ENCODE assay signal across 11 cellular contexts in genomic region chr17:45093444-45094110, GRCh38. TPM values are rescaled to one million over a fixed set of nuclear protein-coding genes. Genes with fewer than 3 reads are reported as not detected.
DNase-seq lines count a peak whose midpoint lies in the region; ATAC-seq and TF ChIP-seq lines count a peak whose summit lies in the region.
"Had no signal": no experiment of that assay in that cellular context is flagged by ENCODE, and none has a peak within 500 bp of the region (broad histone marks: within the 10 kb centered on the region; RNA-seq: fewer than 3 reads in every experiment).

No MANE protein-coding gene starts in this region.

- H3K9me3 Mint-ChIP-seq in chondrocyte (ENCODE audit: low read depth), result no peaks in the 10 kb centered on the region
- H3K9me3 Mint-ChIP-seq in stimulated activated effector memory CD8-positive, alpha-beta T cell treated with anti-CD3 and anti-CD28 coated beads, Interleukin-12 subunit alpha, Interleukin-12 subunit beta, amount 100 ng/mL, for 72 hours, result no peaks in the 10 kb centered on the region
- no peaks in the 10 kb centered on the region for H3K9me3 Mint-ChIP-seq in activated naive CD8-positive, alpha-beta T cell treated with anti-CD3 and anti-CD28 coated beads, Interleukin-2, amount 50 U/mL, for 24 hours
- H3K9me3 Mint-ChIP-seq: H9, mesothelial cell of epicardium had no signal

- POLR2A ChIA-PET in IMR-90 (lab: Charles Lee; ENCODE audit: unreplicated experiment), result interaction anchor here (0.7 kb wide), 1 partner anchor 69 kb away, joined by 3 read pairs; no protein-coding TSS in a partner anchor

- peaks cover 31% of the 10 kb centered on the region for H3K4me1 ChIP-seq in IMR-90 (ENCODE audit: control insufficient read depth, insufficient read depth, low read length)
- H3K4me1 ChIP-seq in left lung, result peaks cover 10 to 14% of the 10 kb centered on the region in 2 donors

- DNase-seq in IMR-90 (no peak), chondrocyte (ENCODE audit: low spot score) (no peak), left lung (no peak), NCI-H1105 treated with DMSO at 0.1 percent for 48 hours (lab: John Stamatoyannopoulos, UW) (no peak), NCI-H774 (lab: John Stamatoyannopoulos, UW) (no peak)
- no peak for DNase-seq in stimulated activated effector memory CD8-positive, alpha-beta T cell treated with anti-CD3 and anti-CD28 coated beads, Interleukin-12 subunit alpha, Interleukin-12 subunit beta, amount 100 ng/mL, for 72 hours (ENCODE audit: low spot score in 2 of 2)
- no peak for DNase-seq in stimulated activated CD4-positive, alpha-beta T cell treated with anti-CD3 and anti-CD28 coated beads, Interleukin-12 subunit alpha, Interleukin-12 subunit beta, amount 100 ng/mL, for 4 hours
- DNase-seq in activated naive CD8-positive, alpha-beta T cell treated with anti-CD3 and anti-CD28 coated beads, Interleukin-2, amount 50 U/mL, for 24 hours, result no peak
- DNase-seq: activated T-cell treated with anti-CD3 and anti-CD28 coated beads for 4 hours, H9 had no signal

- H4K20me1 ChIP-seq in IMR-90 (ENCODE audit: insufficient read depth, low read length), result no peaks in the 10 kb centered on the region

- peak overlapping the region; percentile 97 for H2AK5ac ChIP-seq in IMR-90 (ENCODE audit: low read depth, low read length)

- no peak overlapping the region for H3K4me3 Mint-ChIP-seq in chondrocyte (ENCODE audit: unreplicated experiment)
- H3K4me3 Mint-ChIP-seq in stimulated activated effector memory CD8-positive, alpha-beta T cell treated with anti-CD3 and anti-CD28 coated beads, Interleukin-12 subunit alpha, Interleukin-12 subunit beta, amount 100 ng/mL, for 72 hours, result no peak overlapping the region
- no peak overlapping the region for H3K4me3 Mint-ChIP-seq in activated naive CD8-positive, alpha-beta T cell treated with anti-CD3 and anti-CD28 coated beads, Interleukin-2, amount 50 U/mL, for 24 hours
- H3K4me3 Mint-ChIP-seq: H9, mesothelial cell of epicardium had no signal

- H3K4ac ChIP-seq in IMR-90 (ENCODE audit: low read depth, low read length), result peak overlapping the region; percentile 92

- H3K27me3 ChIP-seq in IMR-90 (ENCODE audit: control insufficient read depth, insufficient read depth, low read length) (no peaks in the 10 kb centered on the region), left lung (no peaks in the 10 kb centered on the region)

- no CpG with 5 or more reads among the region's 13 CpGs for WGBS in IMR-90 (ENCODE audit: extremely low coverage in 2 of 2, insufficient read length in 1 of 2), 2 experiments

- TF ChIP-seq POLR2A in IMR-90 (IDR thresholded peaks at IDR 0.05; ENCODE audit: low read depth, low read length), result no peak

- 0 out of 2 replicates have a peak, but pooled peaks cover 2% of the 10 kb centered on the region for H3K9me3 ChIP-seq in IMR-90 (ENCODE audit: control insufficient read depth, insufficient read depth, low read length)
- H3K9me3 ChIP-seq in left lung, result no peaks in the 10 kb centered on the region

- H3K14ac ChIP-seq in IMR-90 (replicated peaks; ENCODE audit: low read depth, low read length), result peak overlapping the region; percentile 74

- H3K56ac ChIP-seq in IMR-90 (ENCODE audit: extremely low read depth, insufficient read depth, low read length), result peak overlapping the region; percentile 85

- H3K36me3 ChIP-seq in IMR-90 (ENCODE audit: control insufficient read depth, insufficient read depth, low read length) (peaks cover 66% of the 10 kb centered on the region), left lung (peaks cover 3 to 99% of the 10 kb centered on the region in 2 donors)

- TF ChIP-seq CTCF in IMR-90 (conservative IDR thresholded peaks at IDR 0.05; ENCODE audit: low read depth, low read length), result no peak
- no peak for TF ChIP-seq CTCF in chondrocyte (IDR thresholded peaks at IDR 0.05)
- no peak for TF ChIP-seq CTCF in left lung (IDR thresholded peaks at IDR 0.05)

- peak; percentile 2 for ATAC-seq in IMR-90 (ENCODE audit: low read depth)
- peak; percentile 67 for ATAC-seq in left lung
- no peak for ATAC-seq in stimulated activated effector memory CD8-positive, alpha-beta T cell treated with anti-CD3 and anti-CD28 coated beads, Interleukin-12 subunit alpha, Interleukin-12 subunit beta, amount 100 ng/mL, for 72 hours
- no peak for ATAC-seq in activated naive CD8-positive, alpha-beta T cell treated with anti-CD3 and anti-CD28 coated beads, Interleukin-2, amount 50 U/mL, for 24 hours

- no TSS peak for BruUV-seq in IMR-90 (replicated peaks; lab: Mats Ljungman, UMichigan)

- H3K23ac ChIP-seq in IMR-90 (ENCODE audit: low read depth, low read length), result peak overlapping the region; percentile 84

- intact Hi-C loops in IMR-90 (cut with micrococcal nuclease) (loop anchor here (2.0 kb wide), 2 partner anchors 33 to 39 kb away; partner anchors contain the start of genes NMT1 and PLCD3), left lung (cut with DNase I) (no loop called here)

- in situ Hi-C loops in IMR-90 (cut with MboI; ENCODE audit: low sequenced_read_pairs), result no loop called here

- H4K8ac ChIP-seq in IMR-90 (ENCODE audit: low read depth in 2 of 2, low read length in 2 of 2), result peak overlapping the region; percentile 60 to 94

- H2BK5ac ChIP-seq in IMR-90 (ENCODE audit: low read depth, low read length, poor library complexity, severe bottlenecking), result peak overlapping the region; percentile 90

- dilution Hi-C loops in IMR-90 (cut with HindIII; ENCODE audit: low sequenced_read_pairs, unreplicated experiment), result no loop called here

- peak overlapping the region; percentile 53 for H3K9ac ChIP-seq in IMR-90 (ENCODE audit: low read depth, low read length)

- H3K4me1 Mint-ChIP-seq in chondrocyte (ENCODE audit: low read depth), result peaks cover 52% of the 10 kb centered on the region
- no peaks in the 10 kb centered on the region for H3K4me1 Mint-ChIP-seq in stimulated activated effector memory CD8-positive, alpha-beta T cell treated with anti-CD3 and anti-CD28 coated beads, Interleukin-12 subunit alpha, Interleukin-12 subunit beta, amount 100 ng/mL, for 72 hours
- no peaks in the 10 kb centered on the region for H3K4me1 Mint-ChIP-seq in activated naive CD8-positive, alpha-beta T cell treated with anti-CD3 and anti-CD28 coated beads, Interleukin-2, amount 50 U/mL, for 24 hours

- H3K4me2 ChIP-seq in IMR-90 (ENCODE audit: low read depth, low read length), result peak overlapping the region; percentile 9

- H3K27me3 Mint-ChIP-seq in chondrocyte (ENCODE audit: low read depth), result no peaks in the 10 kb centered on the region
- H3K27me3 Mint-ChIP-seq in activated naive CD8-positive, alpha-beta T cell treated with anti-CD3 and anti-CD28 coated beads, Interleukin-2, amount 50 U/mL, for 24 hours, result no peaks in the 10 kb centered on the region

- H2AK9ac ChIP-seq in IMR-90 (replicated peaks; ENCODE audit: low read depth, low read length, poor library complexity), result peak overlapping the region; percentile 97

- no peak overlapping the region for H3K4me3 ChIP-seq in IMR-90 (ENCODE audit: insufficient read depth, low read depth, low read length)
- no peak overlapping the region for H3K4me3 ChIP-seq in left lung

- H2BK20ac ChIP-seq in IMR-90 (ENCODE audit: low read depth, low read length), result peak overlapping the region; percentile 93

- H3K27ac Mint-ChIP-seq in chondrocyte (ENCODE audit: unreplicated experiment), result peak overlapping the region; percentile 99
- peak overlapping the region; percentile 37 for H3K27ac Mint-ChIP-seq in stimulated activated effector memory CD8-positive, alpha-beta T cell treated with anti-CD3 and anti-CD28 coated beads, Interleukin-12 subunit alpha, Interleukin-12 subunit beta, amount 100 ng/mL, for 72 hours
- no peak overlapping the region for H3K27ac Mint-ChIP-seq in activated naive CD8-positive, alpha-beta T cell treated with anti-CD3 and anti-CD28 coated beads, Interleukin-2, amount 50 U/mL, for 24 hours

- H2BK15ac ChIP-seq in IMR-90 (ENCODE audit: low read depth, low read length), result peak overlapping the region; percentile 72

- H3K9me1 ChIP-seq in IMR-90 (ENCODE audit: insufficient read depth, low read length), result peaks cover 23% of the 10 kb centered on the region; the same call in 1 of the 2 replicates

- H2BK120ac ChIP-seq in IMR-90 (ENCODE audit: low read depth, low read length), result peak overlapping the region; percentile 95

- no peak overlapping the region for H2AFZ ChIP-seq in IMR-90 (replicated peaks; ENCODE audit: low read length, poor library complexity)

- peak overlapping the region; percentile 93 for H3K27ac ChIP-seq in IMR-90 (ENCODE audit: insufficient read depth, low read length)
- peak overlapping the region; percentile 72 to 83 for H3K27ac ChIP-seq in left lung

- H3K18ac ChIP-seq in IMR-90 (ENCODE audit: low read depth, low read length), result peak overlapping the region; percentile 94

- peaks cover 37% of the 10 kb centered on the region for H3K36me3 Mint-ChIP-seq in chondrocyte (ENCODE audit: low read depth)
- peaks cover 100% of the 10 kb centered on the region for H3K36me3 Mint-ChIP-seq in stimulated activated effector memory CD8-positive, alpha-beta T cell treated with anti-CD3 and anti-CD28 coated beads, Interleukin-12 subunit alpha, Interleukin-12 subunit beta, amount 100 ng/mL, for 72 hours
- peaks cover 60% of the 10 kb centered on the region for H3K36me3 Mint-ChIP-seq in activated naive CD8-positive, alpha-beta T cell treated with anti-CD3 and anti-CD28 coated beads, Interleukin-2, amount 50 U/mL, for 24 hours (ENCODE audit: low read depth)

- TF ChIP-seq RAD21 in IMR-90 (IDR thresholded peaks at IDR 0.05; ENCODE audit: low read length), result no peak

- H3K79me1 ChIP-seq in IMR-90 (ENCODE audit: low read depth in 1 of 2, low read length in 2 of 2), result peaks cover 39 to 74% of the 10 kb centered on the region in 2 experiments

- H4K5ac ChIP-seq in IMR-90 (ENCODE audit: low read depth, low read length), result peak overlapping the region; percentile 84

- peak overlapping the region; percentile 98 for H4K91ac ChIP-seq in IMR-90 (ENCODE audit: insufficient read depth, low read depth, low read length)

- CTCF ChIA-PET in IMR-90 (lab: Yijun Ruan, JAX), result interaction anchor here (0.6 kb wide), 1 partner anchor 39 kb away, joined by 3 read pairs; the partner anchor contains the start of gene PLCD3

RNA-seq across cellular contexts. Expression of gene NMT1, which starts 32.5 kb away (rescaled TPM):
- total RNA-seq in IMR-90 (2012; rRNA removed) (57.5 and 60.6 TPM in 2 replicates), chondrocyte (89.0 to 103 TPM (median 91.4 TPM) in 3 replicates), left lung (100 to 1,000 TPM; 123 to 129 TPM)
- polyA plus RNA-seq in IMR-90 (2012; rRNA removed), result 36.0 and 38.0 TPM in 2 replicates
- polyA plus RNA-seq in IMR-90 (2012; cell fraction: cytosol; rRNA removed), result 21.3 and 29.7 TPM in 2 replicates
- polyA plus RNA-seq in IMR-90 (2012; cell fraction: nucleus; rRNA removed; ENCODE audit: low replicate concordance), result 26.3 and 44.4 TPM in 2 replicates

RNA-seq across cellular contexts. Expression of gene PLCD3, which starts 38.7 kb away (rescaled TPM):
- total RNA-seq in IMR-90 (2012; rRNA removed), result 5.3 and 5.6 TPM in 2 replicates
- polyA plus RNA-seq in IMR-90 (2012; rRNA removed), result 36.6 and 39.0 TPM in 2 replicates
- 14.8 and 45.8 TPM in 2 replicates for polyA plus RNA-seq in IMR-90 (2012; cell fraction: cytosol; rRNA removed)
- 35.9 and 73.0 TPM in 2 replicates for polyA plus RNA-seq in IMR-90 (2012; cell fraction: nucleus; rRNA removed; ENCODE audit: low replicate concordance)
- total RNA-seq in chondrocyte, result 123 to 135 TPM (median 128 TPM) in 3 replicates
- total RNA-seq in left lung, result 10 to 100 TPM; 41.0 to 49.1 TPM

RNA-seq across cellular contexts. Expression of gene ACBD4, which starts 41.9 kb away (rescaled TPM):
- total RNA-seq in IMR-90 (2012; rRNA removed), result 1.7 and 2.3 TPM in 2 replicates
- polyA plus RNA-seq in IMR-90 (2012; rRNA removed), result 5.7 and 6.1 TPM in 2 replicates
- polyA plus RNA-seq in IMR-90 (2012; cell fraction: cytosol; rRNA removed), result 4.5 and 5.5 TPM in 2 replicates
- polyA plus RNA-seq in IMR-90 (2012; cell fraction: nucleus; rRNA removed; ENCODE audit: low replicate concordance), result 29.9 and 39.6 TPM in 2 replicates
- total RNA-seq in chondrocyte, result 4.7 to 6.8 TPM (median 5.6 TPM) in 3 replicates
- 10 to 100 TPM; 10.6 to 15.7 TPM for total RNA-seq in left lung

RNA-seq across cellular contexts. Expression of gene DCAKD, which starts 42.1 kb away (rescaled TPM):
- total RNA-seq in IMR-90 (2012; rRNA removed), result 42.5 and 47.9 TPM in 2 replicates
- 31.3 and 32.3 TPM in 2 replicates for polyA plus RNA-seq in IMR-90 (2012; rRNA removed)
- polyA plus RNA-seq in IMR-90 (2012; cell fraction: cytosol; rRNA removed), result 24.2 and 46.9 TPM in 2 replicates
- 30.5 and 63.2 TPM in 2 replicates for polyA plus RNA-seq in IMR-90 (2012; cell fraction: nucleus; rRNA removed; ENCODE audit: low replicate concordance)
- total RNA-seq in chondrocyte, result 33.9 to 39.9 TPM (median 36.5 TPM) in 3 replicates
- 10 to 100 TPM; 20.5 to 30.8 TPM for total RNA-seq in left lung

RNA-seq across cellular contexts. Expression of gene HEXIM1, which starts 54.7 kb away (rescaled TPM):
- 5.9 and 8.6 TPM in 2 replicates for total RNA-seq in IMR-90 (2012; rRNA removed)
- polyA plus RNA-seq in IMR-90 (2012; rRNA removed), result 14.5 TPM in 2 replicates
- 13.5 and 13.8 TPM in 2 replicates for polyA plus RNA-seq in IMR-90 (2012; cell fraction: cytosol; rRNA removed)
- 8.5 and 12.5 TPM in 2 replicates for polyA plus RNA-seq in IMR-90 (2012; cell fraction: nucleus; rRNA removed; ENCODE audit: low replicate concordance)
- 35.9 to 41.0 TPM (median 36.4 TPM) in 3 replicates for total RNA-seq in chondrocyte
- total RNA-seq in left lung, result 10 to 100 TPM; 27.3 to 34.6 TPM

Comparison
In these comparisons a context has a peak if more than half of its experiments do, and no peak if none do; other contexts are left out.
1. ATAC-seq: peak in IMR-90 (single experiment) and left lung (single experiment); none in stimulated activated effector memory CD8-positive, alpha-beta T cell treated with anti-CD3 and anti-CD28 coated beads, Interleukin-12 subunit alpha, Interleukin-12 subunit beta, amount 100 ng/mL, for 72 hours (single experiment) and activated naive CD8-positive, alpha-beta T cell treated with anti-CD3 and anti-CD28 coated beads, Interleukin-2, amount 50 U/mL, for 24 hours (single experiment).